Comparison of ENCODE assay signal across 1 cellular context in the genomic region with DNA sequence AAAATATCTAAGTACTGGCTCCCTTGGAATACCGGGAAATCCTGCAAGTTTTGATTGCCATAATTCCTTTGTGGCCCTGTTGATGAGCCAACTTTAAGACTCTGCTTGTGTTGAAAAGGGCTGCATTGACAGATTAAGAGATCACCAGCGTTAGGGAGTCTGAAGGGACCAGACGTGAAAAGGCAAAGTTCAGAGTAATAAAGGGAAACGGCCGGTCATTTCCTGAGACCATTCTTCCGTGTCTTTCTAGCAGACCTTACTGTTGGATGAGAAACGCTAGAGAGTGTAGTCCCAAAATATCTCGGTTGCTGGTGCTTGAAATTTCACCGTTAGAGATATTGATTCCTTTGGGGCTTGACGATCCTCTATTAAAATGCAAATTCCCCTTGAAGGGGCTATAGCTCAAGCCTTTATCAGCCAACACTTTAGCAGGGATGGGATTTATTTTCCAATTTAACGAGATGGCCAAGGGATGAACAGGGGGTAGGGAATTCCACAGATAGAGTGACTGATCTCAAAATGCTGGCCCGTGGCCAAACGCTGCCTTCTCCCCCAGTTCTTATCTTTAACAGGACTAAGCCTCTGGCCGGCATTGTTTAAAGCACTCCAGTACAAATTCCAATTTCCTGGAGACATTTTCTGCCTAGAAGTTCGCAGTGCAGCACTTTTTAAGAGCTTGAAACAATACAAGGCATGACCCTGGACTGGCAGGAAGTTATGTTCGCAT.
TF ChIP-seq lines count a peak whose summit lies in the region.

No MANE protein-coding gene starts in this region.

TF ChIP-seq in GM23338, 12 proteins besides CTCF, POLR2A, EP300 and RAD21 (continued from another document):
- TF ChIP-seq, protein P1, sequence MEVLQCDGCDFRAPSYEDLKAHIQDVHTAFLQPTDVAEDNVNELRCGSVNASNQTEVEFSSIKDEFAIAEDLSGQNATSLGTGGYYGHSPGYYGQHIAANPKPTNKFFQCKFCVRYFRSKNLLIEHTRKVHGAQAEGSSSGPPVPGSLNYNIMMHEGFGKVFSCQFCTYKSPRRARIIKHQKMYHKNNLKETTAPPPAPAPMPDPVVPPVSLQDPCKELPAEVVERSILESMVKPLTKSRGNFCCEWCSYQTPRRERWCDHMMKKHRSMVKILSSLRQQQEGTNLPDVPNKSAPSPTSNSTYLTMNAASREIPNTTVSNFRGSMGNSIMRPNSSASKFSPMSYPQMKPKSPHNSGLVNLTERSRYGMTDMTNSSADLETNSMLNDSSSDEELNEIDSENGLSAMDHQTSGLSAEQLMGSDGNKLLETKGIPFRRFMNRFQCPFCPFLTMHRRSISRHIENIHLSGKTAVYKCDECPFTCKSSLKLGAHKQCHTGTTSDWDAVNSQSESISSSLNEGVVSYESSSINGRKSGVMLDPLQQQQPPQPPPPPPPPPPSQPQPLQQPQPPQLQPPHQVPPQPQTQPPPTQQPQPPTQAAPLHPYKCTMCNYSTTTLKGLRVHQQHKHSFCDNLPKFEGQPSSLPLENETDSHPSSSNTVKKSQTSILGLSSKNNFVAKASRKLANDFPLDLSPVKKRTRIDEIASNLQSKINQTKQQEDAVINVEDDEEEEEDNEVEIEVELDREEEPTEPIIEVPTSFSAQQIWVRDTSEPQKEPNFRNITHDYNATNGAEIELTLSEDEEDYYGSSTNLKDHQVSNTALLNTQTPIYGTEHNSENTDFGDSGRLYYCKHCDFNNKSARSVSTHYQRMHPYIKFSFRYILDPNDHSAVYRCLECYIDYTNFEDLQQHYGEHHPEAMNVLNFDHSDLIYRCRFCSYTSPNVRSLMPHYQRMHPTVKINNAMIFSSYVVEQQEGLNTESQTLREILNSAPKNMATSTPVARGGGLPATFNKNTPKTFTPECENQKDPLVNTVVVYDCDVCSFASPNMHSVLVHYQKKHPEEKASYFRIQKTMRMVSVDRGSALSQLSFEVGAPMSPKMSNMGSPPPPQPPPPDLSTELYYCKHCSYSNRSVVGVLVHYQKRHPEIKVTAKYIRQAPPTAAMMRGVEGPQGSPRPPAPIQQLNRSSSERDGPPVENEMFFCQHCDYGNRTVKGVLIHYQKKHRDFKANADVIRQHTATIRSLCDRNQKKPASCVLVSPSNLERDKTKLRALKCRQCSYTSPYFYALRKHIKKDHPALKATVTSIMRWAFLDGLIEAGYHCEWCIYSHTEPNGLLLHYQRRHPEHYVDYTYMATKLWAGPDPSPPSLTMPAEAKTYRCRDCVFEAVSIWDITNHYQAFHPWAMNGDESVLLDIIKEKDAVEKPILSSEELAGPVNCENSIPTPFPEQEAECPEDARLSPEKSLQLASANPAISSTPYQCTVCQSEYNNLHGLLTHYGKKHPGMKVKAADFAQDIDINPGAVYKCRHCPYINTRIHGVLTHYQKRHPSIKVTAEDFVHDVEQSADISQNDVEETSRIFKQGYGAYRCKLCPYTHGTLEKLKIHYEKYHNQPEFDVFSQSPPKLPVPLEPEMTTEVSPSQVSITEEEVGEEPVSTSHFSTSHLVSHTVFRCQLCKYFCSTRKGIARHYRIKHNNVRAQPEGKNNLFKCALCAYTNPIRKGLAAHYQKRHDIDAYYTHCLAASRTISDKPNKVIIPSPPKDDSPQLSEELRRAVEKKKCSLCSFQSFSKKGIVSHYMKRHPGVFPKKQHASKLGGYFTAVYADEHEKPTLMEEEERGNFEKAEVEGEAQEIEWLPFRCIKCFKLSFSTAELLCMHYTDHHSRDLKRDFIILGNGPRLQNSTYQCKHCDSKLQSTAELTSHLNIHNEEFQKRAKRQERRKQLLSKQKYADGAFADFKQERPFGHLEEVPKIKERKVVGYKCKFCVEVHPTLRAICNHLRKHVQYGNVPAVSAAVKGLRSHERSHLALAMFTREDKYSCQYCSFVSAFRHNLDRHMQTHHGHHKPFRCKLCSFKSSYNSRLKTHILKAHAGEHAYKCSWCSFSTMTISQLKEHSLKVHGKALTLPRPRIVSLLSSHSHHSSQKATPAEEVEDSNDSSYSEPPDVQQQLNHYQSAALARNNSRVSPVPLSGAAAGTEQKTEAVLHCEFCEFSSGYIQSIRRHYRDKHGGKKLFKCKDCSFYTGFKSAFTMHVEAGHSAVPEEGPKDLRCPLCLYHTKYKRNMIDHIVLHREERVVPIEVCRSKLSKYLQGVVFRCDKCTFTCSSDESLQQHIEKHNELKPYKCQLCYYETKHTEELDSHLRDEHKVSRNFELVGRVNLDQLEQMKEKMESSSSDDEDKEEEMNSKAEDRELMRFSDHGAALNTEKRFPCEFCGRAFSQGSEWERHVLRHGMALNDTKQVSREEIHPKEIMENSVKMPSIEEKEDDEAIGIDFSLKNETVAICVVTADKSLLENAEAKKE (CRISPR knock-in tag; IDR thresholded peaks at IDR 0.05), result no peak
- TF ChIP-seq NANOG (IDR thresholded peaks at IDR 0.05; ENCODE audit: borderline replicate concordance), result no peak
